17 cellular contexts compared by ENCODE assay signal in the genomic region with DNA sequence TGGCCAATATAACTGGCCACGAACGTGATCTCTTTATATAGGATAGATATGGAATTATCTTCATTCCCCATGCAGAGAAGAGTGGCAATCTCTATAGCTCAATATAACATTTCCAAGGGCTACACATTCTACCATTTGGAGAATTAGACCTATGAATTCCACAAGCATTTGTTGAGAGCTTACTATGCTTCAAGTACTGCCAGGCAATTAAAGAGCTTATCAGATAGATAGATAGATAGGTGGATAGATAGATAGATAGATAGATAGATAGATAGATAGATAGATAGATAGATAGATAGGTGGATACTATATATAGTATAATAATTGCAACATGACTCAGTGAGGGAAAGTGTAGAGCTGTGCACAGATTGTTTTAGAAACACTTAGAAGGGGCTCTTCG. TPM values are rescaled to one million over a fixed set of nuclear protein-coding genes. Genes with fewer than 3 reads are reported as not detected.
DNase-seq lines count a peak whose midpoint lies in the region; ATAC-seq and TF ChIP-seq lines count a peak whose summit lies in the region.
"Had no signal": no experiment of that assay in that cellular context is flagged by ENCODE, and none has a peak within 500 bp of the region (broad histone marks: within the 10 kb centered on the region; RNA-seq: fewer than 3 reads in every experiment).

No MANE protein-coding gene starts in this region.

- H3K4me1 ChIP-seq in neural progenitor cell: no peaks in the 10 kb centered on the region
- H3K4me1 ChIP-seq: BLaER1 had no signal

- H3K27me3 Mint-ChIP-seq in T-helper 1 cell treated with Interleukin-12 subunit alpha and Interleukin-12 subunit beta and Interleukin-4 antibody, amounts not matched to agents 30 μg/mL and 1 μg/mL, for 36 hours (ENCODE audit: low read depth): peaks cover 9% of the 10 kb centered on the region
- peaks cover 18% of the 10 kb centered on the region for H3K27me3 Mint-ChIP-seq in activated naive CD8-positive, alpha-beta T cell treated with anti-CD3 and anti-CD28 coated beads, Interleukin-2, amount 10 ng/mL, durations not matched to agents 7 days and 5 days
- H3K27me3 Mint-ChIP-seq in activated naive CD8-positive, alpha-beta T cell treated with anti-CD3 and anti-CD28 coated beads for 36 hours: peaks cover 13% of the 10 kb centered on the region
- peaks cover 5% of the 10 kb centered on the region for H3K27me3 Mint-ChIP-seq in neural progenitor cell (ENCODE audit: insufficient read depth, low read depth)

- H4K20me1 ChIP-seq in neural progenitor cell (ENCODE audit: low read depth): no peaks in the 10 kb centered on the region
- H4K20me1 ChIP-seq: BLaER1 had no signal

- no peak overlapping the region for H3K27ac ChIP-seq in neural progenitor cell
- H3K27ac ChIP-seq: 22Rv1, BLaER1, C4-2B had no signal

- no peak overlapping the region for H3K9ac ChIP-seq in neural progenitor cell
- H3K9ac ChIP-seq: BLaER1 had no signal

- no peak for DNase-seq in T-helper 1 cell
- no peak for DNase-seq in activated naive CD8-positive, alpha-beta T cell treated with anti-CD3 and anti-CD28 coated beads, Interleukin-2, amount 10 ng/mL, durations not matched to agents 7 days and 5 days
- no peak for DNase-seq in activated naive CD8-positive, alpha-beta T cell treated with anti-CD3 and anti-CD28 coated beads for 36 hours
- no peak for DNase-seq in neural progenitor cell (ENCODE audit: low spot score)
- no peak for DNase-seq in H7
- DNase-seq: Caco-2; CD8-positive, alpha-beta T cell; DMS153; DND-41; GOT3; HCEC 1CT had no signal

- no peaks in the 10 kb centered on the region for H3K9me3 ChIP-seq in neural progenitor cell (ENCODE audit: low read depth)
- H3K9me3 ChIP-seq: BLaER1, Caco-2 had no signal

- H2AFZ ChIP-seq in neural progenitor cell (replicated peaks): peak overlapping the region; percentile 50

- no peaks in the 10 kb centered on the region for H3F3A ChIP-seq in neural progenitor cell (ENCODE audit: low read depth)

- H3K36me3 ChIP-seq in neural progenitor cell (no peaks in the 10 kb centered on the region), H7 (replicated peaks; ENCODE audit: control insufficient read depth, insufficient read depth, low read length) (no peaks in the 10 kb centered on the region)
- H3K36me3 ChIP-seq: BLaER1 had no signal

- H3K4me3 Mint-ChIP-seq in T-helper 1 cell treated with Interleukin-12 subunit alpha and Interleukin-12 subunit beta and Interleukin-4 antibody, amounts not matched to agents 30 μg/mL and 1 μg/mL, for 36 hours: no peak overlapping the region
- peak overlapping the region; percentile 25 for H3K4me3 Mint-ChIP-seq in activated naive CD8-positive, alpha-beta T cell treated with anti-CD3 and anti-CD28 coated beads, Interleukin-2, amount 10 ng/mL, durations not matched to agents 7 days and 5 days
- no peak overlapping the region for H3K4me3 Mint-ChIP-seq in activated naive CD8-positive, alpha-beta T cell treated with anti-CD3 and anti-CD28 coated beads for 36 hours
- H3K4me3 Mint-ChIP-seq in neural progenitor cell: no peak overlapping the region
- H3K4me3 Mint-ChIP-seq: B cell; CD4-positive, CD25-positive, alpha-beta regulatory T cell; CD8-positive, alpha-beta T cell had no signal

- POLR2A ChIA-PET in activated naive CD8-positive, alpha-beta T cell treated with anti-CD3 and anti-CD28 coated beads, Interleukin-2, amount 10 ng/mL, durations not matched to agents 7 days and 5 days (lab: Charles Lee): no interaction called here

- no peak for TF ChIP-seq CTCF in neural progenitor cell (IDR thresholded peaks at IDR 0.05)

- H3K4me1 Mint-ChIP-seq in T-helper 1 cell treated with Interleukin-12 subunit alpha and Interleukin-12 subunit beta and Interleukin-4 antibody, amounts not matched to agents 30 μg/mL and 1 μg/mL, for 36 hours (ENCODE audit: low read depth): peaks cover 50% of the 10 kb centered on the region
- peaks cover 27% of the 10 kb centered on the region for H3K4me1 Mint-ChIP-seq in activated naive CD8-positive, alpha-beta T cell treated with anti-CD3 and anti-CD28 coated beads, Interleukin-2, amount 10 ng/mL, durations not matched to agents 7 days and 5 days
- H3K4me1 Mint-ChIP-seq in activated naive CD8-positive, alpha-beta T cell treated with anti-CD3 and anti-CD28 coated beads for 36 hours: no peaks in the 10 kb centered on the region
- H3K4me1 Mint-ChIP-seq in neural progenitor cell: no peaks in the 10 kb centered on the region

- H3K79me2 ChIP-seq in neural progenitor cell (ENCODE audit: low read depth): no peaks in the 10 kb centered on the region

- H3K27me3 ChIP-seq in neural progenitor cell (no peaks in the 10 kb centered on the region), H7 (ENCODE audit: control insufficient read depth, insufficient read depth, low read length) (no peaks in the 10 kb centered on the region)
- H3K27me3 ChIP-seq: BLaER1 had no signal

- H3K27ac Mint-ChIP-seq in T-helper 1 cell treated with Interleukin-12 subunit alpha and Interleukin-12 subunit beta and Interleukin-4 antibody, amounts not matched to agents 30 μg/mL and 1 μg/mL, for 36 hours: peak overlapping the region; percentile 79
- H3K27ac Mint-ChIP-seq in activated naive CD8-positive, alpha-beta T cell treated with anti-CD3 and anti-CD28 coated beads, Interleukin-2, amount 10 ng/mL, durations not matched to agents 7 days and 5 days: peak overlapping the region; percentile 23
- no peak overlapping the region for H3K27ac Mint-ChIP-seq in activated naive CD8-positive, alpha-beta T cell treated with anti-CD3 and anti-CD28 coated beads for 36 hours
- H3K27ac Mint-ChIP-seq in neural progenitor cell: no peak overlapping the region
- H3K27ac Mint-ChIP-seq: B cell; CD4-positive, CD25-positive, alpha-beta regulatory T cell; CD8-positive, alpha-beta T cell had no signal

- H3K36me3 Mint-ChIP-seq in T-helper 1 cell treated with Interleukin-12 subunit alpha and Interleukin-12 subunit beta and Interleukin-4 antibody, amounts not matched to agents 30 μg/mL and 1 μg/mL, for 36 hours (ENCODE audit: low read depth): peaks cover 3% of the 10 kb centered on the region
- no peaks in the 10 kb centered on the region for H3K36me3 Mint-ChIP-seq in activated naive CD8-positive, alpha-beta T cell treated with anti-CD3 and anti-CD28 coated beads, Interleukin-2, amount 10 ng/mL, durations not matched to agents 7 days and 5 days
- no peaks in the 10 kb centered on the region for H3K36me3 Mint-ChIP-seq in activated naive CD8-positive, alpha-beta T cell treated with anti-CD3 and anti-CD28 coated beads for 36 hours
- no peaks in the 10 kb centered on the region for H3K36me3 Mint-ChIP-seq in neural progenitor cell
- H3K36me3 Mint-ChIP-seq: CD4-positive, CD25-positive, alpha-beta regulatory T cell; CD8-positive, alpha-beta T cell had no signal

- H3K9me3 Mint-ChIP-seq in T-helper 1 cell treated with Interleukin-12 subunit alpha and Interleukin-12 subunit beta and Interleukin-4 antibody, amounts not matched to agents 30 μg/mL and 1 μg/mL, for 36 hours: peaks cover 4% of the 10 kb centered on the region
- no peaks in the 10 kb centered on the region for H3K9me3 Mint-ChIP-seq in activated naive CD8-positive, alpha-beta T cell treated with anti-CD3 and anti-CD28 coated beads, Interleukin-2, amount 10 ng/mL, durations not matched to agents 7 days and 5 days
- H3K9me3 Mint-ChIP-seq in activated naive CD8-positive, alpha-beta T cell treated with anti-CD3 and anti-CD28 coated beads for 36 hours: no peaks in the 10 kb centered on the region
- H3K9me3 Mint-ChIP-seq in neural progenitor cell: no peaks in the 10 kb centered on the region
- H3K9me3 Mint-ChIP-seq: CD4-positive, CD25-positive, alpha-beta regulatory T cell; CD8-positive, alpha-beta T cell had no signal

- no peak overlapping the region for H3K4me2 ChIP-seq in neural progenitor cell
- H3K4me2 ChIP-seq: BLaER1 had no signal

- H3K4me3 ChIP-seq in neural progenitor cell (no peak overlapping the region), H7 (ENCODE audit: insufficient read depth, low read depth, low read length) (no peak overlapping the region)
- H3K4me3 ChIP-seq: BLaER1 had no signal

- no peak for ATAC-seq in activated naive CD8-positive, alpha-beta T cell treated with anti-CD3 and anti-CD28 coated beads, Interleukin-2, amount 10 ng/mL, durations not matched to agents 7 days and 5 days (ENCODE audit: low read depth)
- ATAC-seq: CD8-positive, alpha-beta T cell had no signal

RNA-seq across cellular contexts. Expression of a gene that starts 1.5 kb away (rescaled TPM):
- total RNA-seq in activated naive CD8-positive, alpha-beta T cell treated with anti-CD3 and anti-CD28 coated beads, Interleukin-2, amount 10 ng/mL, durations not matched to agents 7 days and 5 days: not detected
- total RNA-seq in activated naive CD8-positive, alpha-beta T cell treated with anti-CD3 and anti-CD28 coated beads for 36 hours: not detected
- not detected in 2 replicates for total RNA-seq in neural progenitor cell (ENCODE audit: low replicate concordance)
- not detected in 2 replicates for total RNA-seq in H7 (2014; rRNA removed; shearing (Covaris generic))
- total RNA-seq: B cell; Caco-2; CD4-positive, CD25-positive, alpha-beta regulatory T cell; CD8-positive, alpha-beta T cell had no signal

RNA-seq across cellular contexts. Expression of a gene that starts 14.4 kb away (rescaled TPM):
- 10 to 100 TPM; 14.9 to 18.0 TPM for total RNA-seq in activated naive CD8-positive, alpha-beta T cell treated with anti-CD3 and anti-CD28 coated beads, Interleukin-2, amount 10 ng/mL, durations not matched to agents 7 days and 5 days
- 10 to 100 TPM; 14.4 to 18.6 TPM for total RNA-seq in activated naive CD8-positive, alpha-beta T cell treated with anti-CD3 and anti-CD28 coated beads for 36 hours
- total RNA-seq in neural progenitor cell (ENCODE audit: low replicate concordance): 15.5 and 16.4 TPM in 2 replicates
- 23.0 and 26.5 TPM in 2 replicates for total RNA-seq in H7 (2014; rRNA removed; shearing (Covaris generic))

RNA-seq across cellular contexts. Expression of a gene that starts 50.3 kb away (rescaled TPM):
- not detected for total RNA-seq in activated naive CD8-positive, alpha-beta T cell treated with anti-CD3 and anti-CD28 coated beads, Interleukin-2, amount 10 ng/mL, durations not matched to agents 7 days and 5 days
- not detected for total RNA-seq in activated naive CD8-positive, alpha-beta T cell treated with anti-CD3 and anti-CD28 coated beads for 36 hours
- not detected in 2 replicates for total RNA-seq in neural progenitor cell (ENCODE audit: low replicate concordance)
- total RNA-seq in H7 (2014; rRNA removed; shearing (Covaris generic)): not detected in 2 replicates
- total RNA-seq: B cell; Caco-2; CD4-positive, CD25-positive, alpha-beta regulatory T cell; CD8-positive, alpha-beta T cell had no signal

Comparison
In these comparisons a context has a peak if more than half of its experiments do, and no peak if none do; other contexts are left out.
1. H3K27ac Mint-ChIP-seq: peak in T-helper 1 cell treated with Interleukin-12 subunit alpha and Interleukin-12 subunit beta and Interleukin-4 antibody, amounts not matched to agents 30 μg/mL and 1 μg/mL, for 36 hours (single experiment) and activated naive CD8-positive, alpha-beta T cell treated with anti-CD3 and anti-CD28 coated beads, Interleukin-2, amount 10 ng/mL, durations not matched to agents 7 days and 5 days (single experiment); none in activated naive CD8-positive, alpha-beta T cell treated with anti-CD3 and anti-CD28 coated beads for 36 hours (single experiment) and neural progenitor cell (single experiment).